ENCODE assay signal across 34 cellular contexts in the genomic region with DNA sequence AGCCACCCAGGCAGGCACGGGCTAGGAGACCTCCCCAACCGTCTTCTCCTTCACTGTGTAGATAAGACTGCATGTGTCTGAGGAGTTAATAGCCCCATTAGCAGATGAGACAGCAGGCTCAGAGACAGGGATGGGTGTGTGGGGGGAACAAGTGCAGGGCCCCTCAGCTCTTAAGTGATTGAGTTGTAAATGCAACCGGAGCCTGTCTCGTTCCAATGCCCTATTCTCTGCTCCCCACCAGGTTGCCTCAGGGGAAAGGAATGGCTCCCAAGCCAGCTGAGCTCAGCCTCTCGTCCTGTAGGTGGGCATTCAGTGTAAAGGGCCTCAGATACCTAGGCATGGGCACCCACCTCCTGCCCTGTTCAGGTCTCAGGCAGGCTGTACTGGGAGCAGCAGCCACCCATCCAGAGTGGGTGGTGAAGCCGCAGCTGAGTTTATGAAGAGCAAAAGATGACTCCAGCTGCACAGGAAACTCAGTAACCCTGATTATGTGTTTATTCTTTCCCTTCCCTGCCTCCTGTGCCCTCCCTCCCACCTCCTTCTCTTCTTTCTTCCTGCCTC.
DNase-seq lines count a peak whose midpoint lies in the region; ATAC-seq and TF ChIP-seq lines count a peak whose summit lies in the region.
"Had no signal": no experiment of that assay in that cellular context is flagged by ENCODE, and none has a peak within 500 bp of the region (broad histone marks: within the 10 kb centered on the region; RNA-seq: fewer than 3 reads in every experiment).

No MANE protein-coding gene starts in this region.

- no peaks in the 10 kb centered on the region for H3K4me1 Mint-ChIP-seq in activated CD4-positive, alpha-beta T cell treated with anti-CD3 and anti-CD28 coated beads, Interleukin-2, amount 10 ng/mL, durations not matched to agents 7 days and 5 days
- H3K4me1 Mint-ChIP-seq in activated CD4-positive, alpha-beta T cell treated with anti-CD3 and anti-CD28 coated beads, Interleukin-2, amount 10 ng/mL, durations not matched to agents 24 days and 14 days, result no peaks in the 10 kb centered on the region
- H3K4me1 Mint-ChIP-seq: activated CD8-positive, alpha-beta memory T cell treated with anti-CD3 and anti-CD28 coated beads, Interleukin-2, amount 10 ng/mL, durations not matched to agents 7 days and 5 days; CD4-positive, CD25-positive, alpha-beta regulatory T cell had no signal

- H3K27ac Mint-ChIP-seq in activated CD4-positive, alpha-beta T cell treated with anti-CD3 and anti-CD28 coated beads, Interleukin-2, amount 10 ng/mL, durations not matched to agents 7 days and 5 days, result peak overlapping the region; percentile 13
- H3K27ac Mint-ChIP-seq in activated CD4-positive, alpha-beta T cell treated with anti-CD3 and anti-CD28 coated beads, Interleukin-2, amount 10 ng/mL, durations not matched to agents 24 days and 14 days, result no peak overlapping the region
- H3K27ac Mint-ChIP-seq: activated CD8-positive, alpha-beta memory T cell treated with anti-CD3 and anti-CD28 coated beads, Interleukin-2, amount 10 ng/mL, durations not matched to agents 7 days and 5 days; activated T-cell treated with anti-CD3 and anti-CD28 coated beads, Interleukin-2, amount 50 U/mL, for 72 hours; HFFc6 had no signal

- H3K36me3 ChIP-seq in spleen, result no peaks in the 10 kb centered on the region
- H3K36me3 ChIP-seq in lower lobe of right lung, result no peaks in the 10 kb centered on the region
- H3K36me3 ChIP-seq: heart left ventricle, pancreas, right atrium auricular region, SJSA1, stomach, thyroid gland, uterus had no signal

- H3K27ac ChIP-seq in spleen (no peak overlapping the region), lower lobe of right lung (no peak overlapping the region)
- H3K27ac ChIP-seq: dorsolateral prefrontal cortex, heart left ventricle, pancreas, right atrium auricular region, SJSA1, stomach, thyroid gland, uterus had no signal

- WGBS in spleen, 5 donors, result 59 to 74% (median 68%) methylated on average over 5 to 6 of the region's 6 CpGs

- POLR2A ChIA-PET in activated CD4-positive, alpha-beta T cell treated with anti-CD3 and anti-CD28 coated beads, Interleukin-2, amount 10 ng/mL, durations not matched to agents 7 days and 5 days (lab: Charles Lee), result no interaction called here

- no peak for TF ChIP-seq CTCF in spleen (IDR thresholded peaks at IDR 0.05 in 8 of 11, conservative IDR thresholded peaks at IDR 0.05 in 3 of 11)
- no peak for TF ChIP-seq CTCF in lower lobe of right lung (IDR thresholded peaks at IDR 0.05)

- no peaks in the 10 kb centered on the region for H3K36me3 Mint-ChIP-seq in activated CD4-positive, alpha-beta T cell treated with anti-CD3 and anti-CD28 coated beads, Interleukin-2, amount 10 ng/mL, durations not matched to agents 7 days and 5 days (ENCODE audit: low read depth)
- no peaks in the 10 kb centered on the region for H3K36me3 Mint-ChIP-seq in activated CD4-positive, alpha-beta T cell treated with anti-CD3 and anti-CD28 coated beads, Interleukin-2, amount 10 ng/mL, durations not matched to agents 24 days and 14 days (ENCODE audit: low read depth)
- H3K36me3 Mint-ChIP-seq: activated CD8-positive, alpha-beta memory T cell treated with anti-CD3 and anti-CD28 coated beads, Interleukin-2, amount 10 ng/mL, durations not matched to agents 7 days and 5 days; CD4-positive, CD25-positive, alpha-beta regulatory T cell had no signal

- peaks cover 0 to 6% (median 0%) of the 10 kb centered on the region in 7 donors for H3K27me3 ChIP-seq in spleen (replicated peaks in 1 of 7)
- no peaks in the 10 kb centered on the region for H3K27me3 ChIP-seq in lower lobe of right lung (ENCODE audit: low read depth)
- H3K27me3 ChIP-seq: pancreas, right atrium auricular region, SJSA1, thyroid gland, uterus had no signal

- no peaks in the 10 kb centered on the region for H3K9me3 ChIP-seq in spleen
- H3K9me3 ChIP-seq in lower lobe of right lung, result no peaks in the 10 kb centered on the region
- H3K9me3 ChIP-seq: heart left ventricle, mucosa of descending colon, pancreas, right atrium auricular region, SJSA1, stomach, thyroid gland, uterus had no signal

- CTCF ChIA-PET in activated CD4-positive, alpha-beta T cell treated with anti-CD3 and anti-CD28 coated beads, Interleukin-2, amount 10 ng/mL, durations not matched to agents 7 days and 5 days (lab: Charles Lee), result interaction anchor here (1.0 to 1.5 kb wide), 2 partner anchors 10 to 17 kb away, joined by 3 to 4 read pairs; no protein-coding TSS in a partner anchor

- no peaks in the 10 kb centered on the region for H3K9me3 Mint-ChIP-seq in activated CD4-positive, alpha-beta T cell treated with anti-CD3 and anti-CD28 coated beads, Interleukin-2, amount 10 ng/mL, durations not matched to agents 7 days and 5 days
- H3K9me3 Mint-ChIP-seq in activated CD4-positive, alpha-beta T cell treated with anti-CD3 and anti-CD28 coated beads, Interleukin-2, amount 10 ng/mL, durations not matched to agents 24 days and 14 days, result no peaks in the 10 kb centered on the region
- H3K9me3 Mint-ChIP-seq: CD4-positive, CD25-positive, alpha-beta regulatory T cell; HFFc6 had no signal

- ATAC-seq in HG03159 (IDR thresholded peaks at IDR 0.05; ENCODE audit: unreplicated experiment) (no peak), esophagus mucosa (no peak), lower lobe of right lung (no peak)
- ATAC-seq: activated CD8-positive, alpha-beta memory T cell treated with anti-CD3 and anti-CD28 coated beads, Interleukin-2, amount 10 ng/mL, durations not matched to agents 7 days and 5 days; activated T-cell treated with anti-CD3 and anti-CD28 coated beads, Interleukin-2, amount 50 U/mL, for 72 hours; heart left ventricle; K562; mucosa of descending colon; pancreas had no signal

- H3K4me3 ChIP-seq in spleen (no peak overlapping the region), lower lobe of right lung (no peak overlapping the region)
- H3K4me3 ChIP-seq: dorsolateral prefrontal cortex, heart left ventricle, K562, lung, mucosa of descending colon, pancreas, right atrium auricular region, SJSA1, stomach, thyroid gland, uterus had no signal

- no peaks in the 10 kb centered on the region for H3K27me3 Mint-ChIP-seq in activated CD4-positive, alpha-beta T cell treated with anti-CD3 and anti-CD28 coated beads, Interleukin-2, amount 10 ng/mL, durations not matched to agents 7 days and 5 days
- no peaks in the 10 kb centered on the region for H3K27me3 Mint-ChIP-seq in activated CD4-positive, alpha-beta T cell treated with anti-CD3 and anti-CD28 coated beads, Interleukin-2, amount 10 ng/mL, durations not matched to agents 24 days and 14 days
- H3K27me3 Mint-ChIP-seq: activated CD8-positive, alpha-beta memory T cell treated with anti-CD3 and anti-CD28 coated beads, Interleukin-2, amount 10 ng/mL, durations not matched to agents 7 days and 5 days had no signal

- H3K4me1 ChIP-seq in spleen (no peaks in the 10 kb centered on the region), lower lobe of right lung (no peaks in the 10 kb centered on the region)
- H3K4me1 ChIP-seq: heart left ventricle, pancreas, right atrium auricular region, SJSA1, stomach, thyroid gland, uterus had no signal

- no peak overlapping the region for H3K4me3 Mint-ChIP-seq in activated CD4-positive, alpha-beta T cell treated with anti-CD3 and anti-CD28 coated beads, Interleukin-2, amount 10 ng/mL, durations not matched to agents 7 days and 5 days
- H3K4me3 Mint-ChIP-seq in activated CD4-positive, alpha-beta T cell treated with anti-CD3 and anti-CD28 coated beads, Interleukin-2, amount 10 ng/mL, durations not matched to agents 24 days and 14 days, result no peak overlapping the region
- H3K4me3 Mint-ChIP-seq: activated CD8-positive, alpha-beta memory T cell treated with anti-CD3 and anti-CD28 coated beads, Interleukin-2, amount 10 ng/mL, durations not matched to agents 7 days and 5 days; activated T-cell treated with anti-CD3 and anti-CD28 coated beads, Interleukin-2, amount 50 U/mL, for 72 hours; CD4-positive, CD25-positive, alpha-beta regulatory T cell; HFFc6 had no signal

- no peak for DNase-seq in activated CD4-positive, alpha-beta T cell treated with anti-CD3 and anti-CD28 coated beads, Interleukin-2, amount 10 ng/mL, durations not matched to agents 7 days and 5 days
- no peak for DNase-seq in activated CD4-positive, alpha-beta T cell treated with anti-CD3 and anti-CD28 coated beads, Interleukin-2, amount 10 ng/mL, durations not matched to agents 24 days and 14 days
- DNase-seq in islet precursor cell, result peak; percentile 76
- peak; percentile 51 for DNase-seq in spleen
- DNase-seq in lower lobe of right lung, result no peak
- DNase-seq: activated CD8-positive, alpha-beta memory T cell treated with anti-CD3 and anti-CD28 coated beads, Interleukin-2, amount 10 ng/mL, durations not matched to agents 7 days and 5 days; activated naive CD4-positive, alpha-beta T cell treated with Interleukin-2 at 50 U/mL for 16 hours; activated T-cell treated with anti-CD3 and anti-CD28 coated beads, Interleukin-2, amount 50 U/mL, for 72 hours; Calu3; CD4-positive, CD25-positive, alpha-beta regulatory T cell; cerebellar nuclear complex; foreskin melanocyte; heart left ventricle; HFFc6; kidney glomerular epithelial cell; mucosa of descending colon; NCI-H1048; NCI-H187; NCI-H226; NCI-H526 treated with DMSO at 0.1 percent for 48 hours; stimulated activated CD4-positive, alpha-beta T cell treated with anti-CD3 and anti-CD28 coated beads, Interleukin-2, amount 100 ng/mL, for 48 hours; stomach; T1000; thyroid gland; uterus had no signal

- TF ChIP-seq POLR2A in spleen (IDR thresholded peaks at IDR 0.05), result no peak

- intact Hi-C loops in activated CD4-positive, alpha-beta T cell treated with anti-CD3 and anti-CD28 coated beads, Interleukin-2, amount 10 ng/mL, durations not matched to agents 24 days and 14 days (cut with micrococcal nuclease), result no loop called here
- intact Hi-C loops in spleen (cut with DNase I; ENCODE audit: low total_unique reads), result no loop called here
- intact Hi-C loops in lower lobe of right lung (cut with DNase I), result no loop called here

TF ChIP-seq in PFSK-1, 5 proteins besides CTCF, POLR2A, EP300 and RAD21 (continues in another document):
- peak; percentile 46 for TF ChIP-seq FOXP2 (optimal IDR thresholded peaks at IDR 0.05; ENCODE audit: borderline replicate concordance, extremely low read depth, extremely low read length, insufficient read depth)

Comparison
In these comparisons a context has a peak if more than half of its experiments do, and no peak if none do; other contexts are left out.
1. DNase-seq: peak in islet precursor cell (single experiment) and spleen (single experiment); none in activated CD4-positive, alpha-beta T cell treated with anti-CD3 and anti-CD28 coated beads, Interleukin-2, amount 10 ng/mL, durations not matched to agents 7 days and 5 days (single experiment), activated CD4-positive, alpha-beta T cell treated with anti-CD3 and anti-CD28 coated beads, Interleukin-2, amount 10 ng/mL, durations not matched to agents 24 days and 14 days (single experiment) and lower lobe of right lung (single experiment).